1 cellular context compared by ENCODE assay signal in the genomic region with DNA sequence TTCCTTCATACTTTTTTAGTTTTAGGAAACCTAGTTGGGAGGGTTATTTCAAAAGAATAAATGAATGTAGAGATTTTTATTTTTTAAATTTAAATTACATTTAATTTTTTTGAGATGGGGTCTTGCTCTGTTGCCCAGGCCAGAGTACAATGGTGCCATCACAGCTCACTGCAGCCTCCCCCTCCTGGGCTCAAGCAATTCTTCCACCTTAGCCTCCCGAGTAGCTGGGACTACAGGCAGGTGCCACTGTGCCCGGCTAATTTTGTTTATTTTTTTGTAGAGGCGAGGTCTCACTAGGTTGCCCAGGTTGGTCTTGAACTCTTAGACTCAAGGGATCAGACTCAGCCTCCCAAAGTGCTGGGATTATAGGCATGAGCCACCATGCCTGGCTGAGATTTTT.
TF ChIP-seq lines count a peak whose summit lies in the region.

No MANE protein-coding gene starts in this region.

TF ChIP-seq in HepG2, 621 proteins besides CTCF, POLR2A, EP300 and RAD21:
- TF ChIP-seq ZNF121 (CRISPR knock-in tag; IDR thresholded peaks at IDR 0.05) = peak; percentile 80; the same call in 1 of the 2 replicates
- TF ChIP-seq, protein P1, sequence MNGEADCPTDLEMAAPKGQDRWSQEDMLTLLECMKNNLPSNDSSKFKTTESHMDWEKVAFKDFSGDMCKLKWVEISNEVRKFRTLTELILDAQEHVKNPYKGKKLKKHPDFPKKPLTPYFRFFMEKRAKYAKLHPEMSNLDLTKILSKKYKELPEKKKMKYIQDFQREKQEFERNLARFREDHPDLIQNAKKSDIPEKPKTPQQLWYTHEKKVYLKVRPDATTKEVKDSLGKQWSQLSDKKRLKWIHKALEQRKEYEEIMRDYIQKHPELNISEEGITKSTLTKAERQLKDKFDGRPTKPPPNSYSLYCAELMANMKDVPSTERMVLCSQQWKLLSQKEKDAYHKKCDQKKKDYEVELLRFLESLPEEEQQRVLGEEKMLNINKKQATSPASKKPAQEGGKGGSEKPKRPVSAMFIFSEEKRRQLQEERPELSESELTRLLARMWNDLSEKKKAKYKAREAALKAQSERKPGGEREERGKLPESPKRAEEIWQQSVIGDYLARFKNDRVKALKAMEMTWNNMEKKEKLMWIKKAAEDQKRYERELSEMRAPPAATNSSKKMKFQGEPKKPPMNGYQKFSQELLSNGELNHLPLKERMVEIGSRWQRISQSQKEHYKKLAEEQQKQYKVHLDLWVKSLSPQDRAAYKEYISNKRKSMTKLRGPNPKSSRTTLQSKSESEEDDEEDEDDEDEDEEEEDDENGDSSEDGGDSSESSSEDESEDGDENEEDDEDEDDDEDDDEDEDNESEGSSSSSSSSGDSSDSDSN (CRISPR knock-in tag; IDR thresholded peaks at IDR 0.05) = no peak
